Comparison of ENCODE assay signal across 15 cellular contexts in genomic region chr19:3039125-3039524, GRCh38. TPM values are rescaled to one million over a fixed set of nuclear protein-coding genes. Genes with fewer than 3 reads are reported as not detected.
DNase-seq lines count a peak whose midpoint lies in the region; TF ChIP-seq lines count a peak whose summit lies in the region.
"Had no signal": no experiment of that assay in that cellular context is flagged by ENCODE, and none has a peak within 500 bp of the region (broad histone marks: within the 10 kb centered on the region; RNA-seq: fewer than 3 reads in every experiment).

No MANE protein-coding gene starts in this region.

- H3F3A ChIP-seq in PC-9 (ENCODE audit: insufficient read depth, low read depth), result peaks cover 15% of the 10 kb centered on the region

- H3K36me3 Mint-ChIP-seq in activated T-cell treated with anti-CD3 and anti-CD28 coated beads, Interleukin-2, amount 50 U/mL, for 24 hours (ENCODE audit: low read depth), result peaks cover 2% of the 10 kb centered on the region
- no peaks in the 10 kb centered on the region for H3K36me3 Mint-ChIP-seq in mesothelial cell of epicardium

- BruUV-seq in PC-9 (replicated peaks; lab: Mats Ljungman, UMichigan), result no TSS peak

- no peak overlapping the region for H3K4me2 ChIP-seq in PC-9

- POLR2A ChIA-PET in RWPE1 (lab: Yijun Ruan, JAX; ENCODE audit: low non-redundant PET) (no interaction called here), PC-9 (lab: Charles Lee; ENCODE audit: unreplicated experiment) (no interaction called here)

- H4K20me1 ChIP-seq in PC-9 (ENCODE audit: insufficient read depth), result no peaks in the 10 kb centered on the region

- H3K9me3 ChIP-seq in skeletal muscle tissue (ENCODE audit: control insufficient read depth in 3 of 3, low read length in 3 of 3) (no peaks in the 10 kb centered on the region), PC-9 (ENCODE audit: insufficient read depth, low read depth) (no peaks in the 10 kb centered on the region)
- H3K9me3 ChIP-seq: Peyer's patch had no signal

- peaks cover 37% of the 10 kb centered on the region for H3K4me1 Mint-ChIP-seq in activated T-cell treated with anti-CD3 and anti-CD28 coated beads, Interleukin-2, amount 50 U/mL, for 24 hours (ENCODE audit: low read depth)
- peaks cover 32% of the 10 kb centered on the region for H3K4me1 Mint-ChIP-seq in mesothelial cell of epicardium

- H3K36me3 ChIP-seq in skeletal muscle tissue (ENCODE audit: control insufficient read depth in 3 of 3, insufficient read depth in 3 of 3, low read length in 3 of 3) (no peaks in the 10 kb centered on the region), PC-9 (ENCODE audit: low read depth) (no peaks in the 10 kb centered on the region)
- H3K36me3 ChIP-seq: Peyer's patch had no signal

- CTCF ChIA-PET in RWPE1 (lab: Yijun Ruan, JAX), result no interaction called here
- CTCF ChIA-PET in PC-9 (lab: Charles Lee), result no interaction called here

- H3K27ac ChIP-seq in RWPE1, result peak overlapping the region; percentile 12
- H3K27ac ChIP-seq in skeletal muscle tissue (ENCODE audit: low read depth, low read length), result peak overlapping the region; percentile 18
- no peak overlapping the region for H3K27ac ChIP-seq in PC-9
- H3K27ac ChIP-seq: Peyer's patch had no signal

- H3K27me3 ChIP-seq in skeletal muscle tissue (ENCODE audit: control insufficient read depth in 3 of 3, insufficient read depth in 3 of 3, low read length in 3 of 3) (no peaks in the 10 kb centered on the region), PC-9 (ENCODE audit: insufficient read depth, low read depth) (no peaks in the 10 kb centered on the region)
- H3K27me3 ChIP-seq: Peyer's patch had no signal

- no peak for DNase-seq in activated T-cell treated with anti-CD3 and anti-CD28 coated beads, Interleukin-2, amount 50 U/mL, for 24 hours
- DNase-seq in activated T-cell treated with anti-CD3 and anti-CD28 coated beads for 4 hours (no peak), RWPE1 (ENCODE audit: low spot score) (no peak), mesothelial cell of epicardium (ENCODE audit: low spot score in 2 of 2, unreplicated experiment in 2 of 2) (no peak), PC-9 (no peak), LoVo (ENCODE audit: low spot score) (no peak)
- DNase-seq in stimulated activated CD4-positive, alpha-beta T cell treated with anti-CD3 and anti-CD28 coated beads, Interleukin-4, amount 100 ng/mL, for 4 hours, result no peak
- DNase-seq: AML-193, DMS 273 treated with DMSO at 0.1 percent for 48 hours, GOT3, NCI-H1436, NCI-H2029 treated with DMSO at 0.1 percent for 48 hours, NCI-H510A treated with DMSO at 0.1 percent for 48 hours had no signal

- no peak overlapping the region for H3K9ac ChIP-seq in skeletal muscle tissue (ENCODE audit: low read depth in 1 of 3, low read length in 3 of 3)

- H3K27me3 Mint-ChIP-seq in activated T-cell treated with anti-CD3 and anti-CD28 coated beads, Interleukin-2, amount 50 U/mL, for 24 hours, result no peaks in the 10 kb centered on the region
- peaks cover 11% of the 10 kb centered on the region for H3K27me3 Mint-ChIP-seq in mesothelial cell of epicardium (ENCODE audit: low read depth)

- intact Hi-C loops in PC-9 (cut with micrococcal nuclease; ENCODE audit: unreplicated experiment), result loop anchor here (5.0 kb wide), 2 partner anchors 62 to 87 kb away; partner anchors contain the start of gene TLE6

- TF ChIP-seq CTCF in RWPE1 (conservative IDR thresholded peaks at IDR 0.05; ENCODE audit: low read depth) (no peak), mesothelial cell of epicardium (IDR thresholded peaks at IDR 0.05; ENCODE audit: unreplicated experiment) (no peak), PC-9 (conservative IDR thresholded peaks at IDR 0.05) (no peak)

- no peaks in the 10 kb centered on the region for H3K9me2 ChIP-seq in PC-9 (ENCODE audit: insufficient read depth)

- H3K27ac Mint-ChIP-seq in activated T-cell treated with anti-CD3 and anti-CD28 coated beads, Interleukin-2, amount 50 U/mL, for 24 hours, result peak overlapping the region; percentile 3
- peak overlapping the region; percentile 8 for H3K27ac Mint-ChIP-seq in mesothelial cell of epicardium

- H3K4me1 ChIP-seq in skeletal muscle tissue (ENCODE audit: control insufficient read depth in 3 of 3, insufficient read depth in 3 of 3, low read length in 3 of 3) (peaks cover 20 to 32% (median 27%) of the 10 kb centered on the region in 3 donors), PC-9 (replicated peaks; ENCODE audit: insufficient read depth) (peaks cover 8% of the 10 kb centered on the region; the same call in 1 of the 2 replicates)

- no peaks in the 10 kb centered on the region for H3K79me2 ChIP-seq in PC-9 (ENCODE audit: low read depth)

- H3K4me3 Mint-ChIP-seq in activated T-cell treated with anti-CD3 and anti-CD28 coated beads, Interleukin-2, amount 50 U/mL, for 24 hours, result no peak overlapping the region
- H3K4me3 Mint-ChIP-seq in mesothelial cell of epicardium, result no peak overlapping the region

- no peaks in the 10 kb centered on the region for H3K9me3 Mint-ChIP-seq in activated T-cell treated with anti-CD3 and anti-CD28 coated beads, Interleukin-2, amount 50 U/mL, for 24 hours
- no peaks in the 10 kb centered on the region for H3K9me3 Mint-ChIP-seq in mesothelial cell of epicardium

- H3K4me3 ChIP-seq in skeletal muscle tissue (ENCODE audit: low read length in 3 of 3) (no peak overlapping the region), PC-9 (no peak overlapping the region)
- H3K4me3 ChIP-seq: Peyer's patch had no signal

- no peak overlapping the region for H2AFZ ChIP-seq in PC-9

RNA-seq across cellular contexts. Expression of gene TLE2, which starts 10.0 kb away (rescaled TPM):
- total RNA-seq in mesothelial cell of epicardium, result 101 to 103 TPM (median 101 TPM) in 3 replicates
- total RNA-seq in skeletal muscle tissue, result 9.4 TPM
- 13.7 and 21.8 TPM in 2 replicates for total RNA-seq in PC-9 (2021)

RNA-seq across cellular contexts. Expression of gene TLE5, which starts 23.2 kb away (rescaled TPM):
- total RNA-seq in mesothelial cell of epicardium (411 to 417 TPM (median 413 TPM) in 3 replicates), skeletal muscle tissue (98.1 TPM), PC-9 (2021) (210 and 217 TPM in 2 replicates)

RNA-seq across cellular contexts. Expression of gene GNA11, which starts 55.0 kb away (rescaled TPM):
- total RNA-seq in mesothelial cell of epicardium, result 35.9 to 40.0 TPM (median 36.3 TPM) in 3 replicates
- 37.1 TPM for total RNA-seq in skeletal muscle tissue
- total RNA-seq in PC-9 (2021), result 36.9 and 38.8 TPM in 2 replicates
